Comparison of ENCODE assay signal across 25 cellular contexts in genomic region chr13:87736849-87737400, GRCh38.
"Had no signal": no experiment of that assay in that cellular context is flagged by ENCODE, and none has a peak within 500 bp of the region (broad histone marks: within the 10 kb centered on the region; RNA-seq: fewer than 3 reads in every experiment).

No MANE protein-coding gene starts in this region.

- ATAC-seq: gastroesophageal sphincter; left colon; left ventricle myocardium superior; naive thymus-derived CD4-positive, alpha-beta T cell; right lobe of liver; stimulated activated memory B cell treated with anti-CD40 and anti-IgM and Interleukin-4, amounts not matched to agents 10 μg/mL and 1 μg/mL and 100 μg/mL, for 72 hours had no signal

- H3K9ac ChIP-seq: parathyroid adenoma had no signal

- H3K4me3 ChIP-seq: coronary artery, dorsolateral prefrontal cortex, esophagus muscularis mucosa, gastroesophageal sphincter, lung, prostate gland, right lobe of liver, stomach had no signal

- H3K36me3 ChIP-seq: esophagus muscularis mucosa, gastroesophageal sphincter, prostate gland, right lobe of liver, stomach had no signal

- DNase-seq: dorsolateral prefrontal cortex; effector CD8-positive, alpha-beta T cell; glutamatergic neuron; immature natural killer cell; kidney; left colon; left ventricle myocardium superior; mesendoderm; naive thymus-derived CD4-positive, alpha-beta T cell; nephron progenitor cell; retina; right lobe of liver; stimulated activated CD4-positive, alpha-beta T cell treated with anti-CD3 and anti-CD28 coated beads, Interleukin-4, amount 100 ng/mL, for 1 hour; stimulated activated CD8-positive, alpha-beta memory T cell treated with anti-CD3 and anti-CD28 coated beads, Interleukin-4, amount 100 ng/mL, for 48 hours; stomach; substantia nigra; trophoblast cell had no signal

- H3K27ac ChIP-seq: coronary artery, epithelial cell of prostate, esophagus muscularis mucosa, gastroesophageal sphincter, parathyroid adenoma, prostate gland, right lobe of liver, stomach had no signal

- H3K9me3 ChIP-seq: esophagus muscularis mucosa, gastroesophageal sphincter, prostate gland, right lobe of liver, stomach had no signal

- H3K27me3 ChIP-seq: dorsolateral prefrontal cortex, esophagus muscularis mucosa, gastroesophageal sphincter, right lobe of liver, stomach had no signal

- H3K4me1 ChIP-seq: esophagus muscularis mucosa, gastroesophageal sphincter, parathyroid adenoma, prostate gland, right lobe of liver, stomach had no signal

- H2AFZ ChIP-seq: parathyroid adenoma had no signal
